29 cellular contexts compared by ENCODE assay signal in genomic region chr18:8514409-8514808, GRCh38.
DNase-seq lines count a peak whose midpoint lies in the region; ATAC-seq and TF ChIP-seq lines count a peak whose summit lies in the region.
"Had no signal": no experiment of that assay in that cellular context is flagged by ENCODE, and none has a peak within 500 bp of the region (broad histone marks: within the 10 kb centered on the region; RNA-seq: fewer than 3 reads in every experiment).

No MANE protein-coding gene starts in this region.

- TF ChIP-seq CTCF in esophagus muscularis mucosa (IDR thresholded peaks at IDR 0.05): no peak
- no peak for TF ChIP-seq CTCF in sigmoid colon (IDR thresholded peaks at IDR 0.05)
- no peak for TF ChIP-seq CTCF in WERI-Rb-1 (IDR thresholded peaks at IDR 0.05; ENCODE audit: low read depth, low read length)

- TF ChIP-seq EP300 in esophagus muscularis mucosa (IDR thresholded peaks at IDR 0.05): no peak
- TF ChIP-seq EP300 in sigmoid colon (IDR thresholded peaks at IDR 0.05): no peak

- 68% methylated on average over 4 of the region's 4 CpGs for WGBS in esophagus muscularis mucosa
- WGBS in sigmoid colon, 2 donors: 79 to 81% methylated on average over 4 of the region's 4 CpGs

- H3K4me1 ChIP-seq in esophagus muscularis mucosa (no peaks in the 10 kb centered on the region), sigmoid colon (no peaks in the 10 kb centered on the region)
- H3K4me1 ChIP-seq: A549; BE2C; BLaER1; BLaER1 treated with 17β-estradiol and CSF1 and Interleukin-3, amounts not matched to agents 10 nM and 100 nM; Caco-2 had no signal

- TF ChIP-seq POLR2A in esophagus muscularis mucosa (IDR thresholded peaks at IDR 0.05; ENCODE audit: low read depth): no peak
- TF ChIP-seq POLR2A in sigmoid colon (IDR thresholded peaks at IDR 0.05): no peak

- DNase-seq in esophagus muscularis mucosa (ENCODE audit: extremely low spot score) (peak; percentile 77), sigmoid colon (peak; percentile 7), WERI-Rb-1 (no peak)
- DNase-seq: 8988T; ACHN; AML-193; BE2C; C1 segment of cervical spinal cord; Caco-2; Calu3; CD4-positive, alpha-beta memory T cell; CD4-positive, alpha-beta T cell; CD4-positive, CD25-positive, alpha-beta regulatory T cell; CD8-positive, alpha-beta memory T cell; COR-L47; DMS 273 treated with DMSO at 0.1 percent for 48 hours; DMS153; DMS53; DMS79; DMS79 treated with DMSO at 0.1 percent for 48 hours; DND-41; EL had no signal

- intact Hi-C loops in esophagus muscularis mucosa (cut with DNase I) (no loop called here), sigmoid colon (cut with DNase I) (no loop called here)

- H3K4me3 ChIP-seq in esophagus muscularis mucosa: no peak overlapping the region
- no peak overlapping the region for H3K4me3 ChIP-seq in sigmoid colon
- no peak overlapping the region for H3K4me3 ChIP-seq in WERI-Rb-1 (ENCODE audit: low read depth, low read length)
- H3K4me3 ChIP-seq: A549; BLaER1; BLaER1 treated with 17β-estradiol and CSF1 and Interleukin-3, amounts not matched to agents 10 nM and 100 nM had no signal

- H3K27ac ChIP-seq in esophagus muscularis mucosa (replicated peaks in 1 of 4) (no peak overlapping the region), sigmoid colon (no peak overlapping the region), WERI-Rb-1 (no peak overlapping the region)
- H3K27ac ChIP-seq: 22Rv1; A549; BLaER1; BLaER1 treated with 17β-estradiol and CSF1 and Interleukin-3, amounts not matched to agents 10 nM and 100 nM; C4-2B had no signal

- no peaks in the 10 kb centered on the region for H3K9me3 ChIP-seq in esophagus muscularis mucosa
- no peaks in the 10 kb centered on the region for H3K9me3 ChIP-seq in sigmoid colon
- no peaks in the 10 kb centered on the region for H3K9me3 ChIP-seq in WERI-Rb-1 (ENCODE audit: severe bottlenecking)
- H3K9me3 ChIP-seq: A549; BE2C; BLaER1; BLaER1 treated with 17β-estradiol and CSF1 and Interleukin-3, amounts not matched to agents 10 nM and 100 nM; Caco-2 had no signal

- H3K36me3 ChIP-seq in esophagus muscularis mucosa (no peaks in the 10 kb centered on the region), sigmoid colon (no peaks in the 10 kb centered on the region), WERI-Rb-1 (no peaks in the 10 kb centered on the region)
- H3K36me3 ChIP-seq: BE2C; BLaER1; BLaER1 treated with 17β-estradiol and CSF1 and Interleukin-3, amounts not matched to agents 10 nM and 100 nM had no signal

- H3K27me3 ChIP-seq in esophagus muscularis mucosa: peaks cover 0 to 13% (median 0%) of the 10 kb centered on the region in 4 donors
- no peaks in the 10 kb centered on the region for H3K27me3 ChIP-seq in sigmoid colon
- H3K27me3 ChIP-seq in WERI-Rb-1 (ENCODE audit: insufficient read depth, low read depth, severe bottlenecking): no peaks in the 10 kb centered on the region
- H3K27me3 ChIP-seq: BE2C; BLaER1; BLaER1 treated with 17β-estradiol and CSF1 and Interleukin-3, amounts not matched to agents 10 nM and 100 nM had no signal

- no peak for ATAC-seq in HG03280 (IDR thresholded peaks at IDR 0.05; ENCODE audit: unreplicated experiment)
- ATAC-seq: A549; CD8-positive, alpha-beta T cell had no signal
